14 cellular contexts compared by ENCODE assay signal in the genomic region with DNA sequence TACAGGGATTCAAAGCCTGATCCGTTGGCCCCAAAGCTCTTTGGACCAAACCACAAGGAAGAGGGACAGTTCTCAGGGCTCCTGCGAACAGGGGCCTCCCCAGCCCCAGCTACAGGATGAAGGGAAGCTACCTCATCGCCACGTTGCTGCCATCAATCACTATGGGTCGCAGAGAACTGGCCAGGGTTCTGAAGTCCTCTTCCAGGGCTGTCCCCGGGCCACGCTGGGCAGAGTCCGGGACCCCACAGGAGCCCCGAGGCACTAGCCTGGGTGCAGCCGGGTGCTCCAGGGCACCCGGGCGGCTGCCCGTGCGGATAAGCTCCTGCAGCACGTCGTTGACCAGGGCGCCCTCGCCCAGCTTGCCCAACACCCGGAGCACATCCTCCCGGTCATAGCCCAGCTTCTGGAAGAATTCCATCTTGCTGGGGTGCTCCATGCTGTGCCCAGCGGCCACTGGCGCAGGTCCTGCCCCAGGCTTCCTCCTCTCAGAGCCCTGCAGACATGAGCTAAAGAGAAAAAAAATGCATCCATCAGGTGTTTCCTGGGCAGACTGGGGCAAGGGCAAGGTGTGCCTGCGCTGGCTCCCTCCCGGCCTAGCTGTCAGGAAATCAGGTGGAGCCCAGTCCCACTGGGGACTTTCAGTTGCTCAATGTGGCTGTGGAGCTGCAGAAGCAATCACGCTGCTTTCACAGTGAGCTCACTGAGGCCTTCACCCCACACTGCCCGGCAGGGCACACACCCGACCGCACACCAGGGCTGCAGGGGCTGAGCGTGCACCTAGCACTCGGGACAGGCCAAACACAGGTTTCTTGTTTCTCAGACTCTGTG. TPM values are rescaled to one million over a fixed set of nuclear protein-coding genes. Genes with fewer than 3 reads are reported as not detected.
DNase-seq lines count a peak whose midpoint lies in the region; ATAC-seq and TF ChIP-seq lines count a peak whose summit lies in the region.
"Had no signal": no experiment of that assay in that cellular context is flagged by ENCODE, and none has a peak within 500 bp of the region (broad histone marks: within the 10 kb centered on the region; RNA-seq: fewer than 3 reads in every experiment).

No MANE protein-coding gene starts in this region.

- peaks cover 56% of the 10 kb centered on the region for H3K36me3 Mint-ChIP-seq in CD4-positive, alpha-beta T cell (ENCODE audit: low read depth)

- CTCF ChIA-PET in CD4-positive, alpha-beta T cell (lab: Charles Lee), result interaction anchor here (1.2 to 2.4 kb wide), 3 partner anchors 10 to 42 kb away, joined by 3 to 9 read pairs (median 6); partner anchors contain the start of gene ZC3H12D

- no peak for DNase-seq in CD4-positive, alpha-beta T cell
- DNase-seq in NCI-H1436 (lab: John Stamatoyannopoulos, UW) (no peak), NCI-H82 (lab: John Stamatoyannopoulos, UW) (no peak), epidermal melanocyte (ENCODE audit: insufficient read length, low spot score) (no peak)
- DNase-seq: IMR-90; left cardiac atrium; NCI-H2081; NK-92 treated with Interleukin-12 subunit alpha and Interleukin-12 subunit beta, amount 100 ng/mL, for 24 hours had no signal

- TF ChIP-seq CTCF in CD4-positive, alpha-beta T cell (IDR thresholded peaks at IDR 0.05), result no peak

- POLR2A ChIA-PET in CD4-positive, alpha-beta T cell (lab: Charles Lee), result interaction anchor here (0.8 to 2.6 kb wide), 7 partner anchors 10 to 442 kb away, joined by 3 to 27 read pairs (median 3); partner anchors contain the start of gene ZC3H12D

- no peaks in the 10 kb centered on the region for H3K9me3 Mint-ChIP-seq in CD4-positive, alpha-beta T cell

- ATAC-seq in CD4-positive, alpha-beta T cell (ENCODE audit: poor library complexity), result no peak
- peak; percentile 36 for ATAC-seq in GM19025 (IDR thresholded peaks at IDR 0.05; ENCODE audit: low read depth, unreplicated experiment)
- ATAC-seq in HG03342 (IDR thresholded peaks at IDR 0.05; ENCODE audit: unreplicated experiment), result peak; percentile 27
- peak; percentile 4 for ATAC-seq in esophagus mucosa
- no peak for ATAC-seq in GM18858 (IDR thresholded peaks at IDR 0.05; ENCODE audit: unreplicated experiment)

- peak overlapping the region; percentile 25 for H3K27ac ChIP-seq in CD4-positive, alpha-beta T cell (ENCODE audit: low read depth, low read length)
- H3K27ac ChIP-seq: ascending aorta had no signal

- H3K4me1 Mint-ChIP-seq in CD4-positive, alpha-beta T cell (ENCODE audit: low read depth), result peaks cover 56% of the 10 kb centered on the region

- no peaks in the 10 kb centered on the region for H3K27me3 ChIP-seq in CD4-positive, alpha-beta T cell (ENCODE audit: control insufficient read depth, insufficient read depth, low read length)
- H3K27me3 ChIP-seq: ascending aorta had no signal

- no peaks in the 10 kb centered on the region for H3K9me3 ChIP-seq in CD4-positive, alpha-beta T cell (ENCODE audit: control insufficient read depth, low read length)
- H3K9me3 ChIP-seq: ascending aorta had no signal

- intact Hi-C loops in CD4-positive, alpha-beta T cell (cut with DNase I, micrococcal nuclease), result no loop called here

- peak overlapping the region; percentile 82 for H3K27ac Mint-ChIP-seq in CD4-positive, alpha-beta T cell

- no peak overlapping the region for H3K4me3 Mint-ChIP-seq in CD4-positive, alpha-beta T cell

- no peaks in the 10 kb centered on the region for H3K27me3 Mint-ChIP-seq in CD4-positive, alpha-beta T cell

RNA-seq across cellular contexts. Expression of gene ZC3H12D, which starts 10.5 kb away (rescaled TPM):
- total RNA-seq in CD4-positive, alpha-beta T cell, result 10 to 100 TPM; 70.2 to 71.0 TPM
- total RNA-seq in esophagus mucosa, result 0.36 TPM
- total RNA-seq: glomerular endothelial cell had no signal

Comparison
In these comparisons a context has a peak if more than half of its experiments do, and no peak if none do; other contexts are left out.
1. ATAC-seq: peak in GM19025 (single experiment), HG03342 (single experiment) and esophagus mucosa (single experiment); none in CD4-positive, alpha-beta T cell (single experiment) and GM18858 (single experiment).
2. RNA of gene ZC3H12D, which starts 10.5 kb away (total RNA-seq): 70.2 to 71.0 TPM in CD4-positive, alpha-beta T cell; 0.36 TPM in esophagus mucosa (single experiment); every median in the first group is over 10 times any median in the second.